29 cellular contexts compared by ENCODE assay signal in the genomic region with DNA sequence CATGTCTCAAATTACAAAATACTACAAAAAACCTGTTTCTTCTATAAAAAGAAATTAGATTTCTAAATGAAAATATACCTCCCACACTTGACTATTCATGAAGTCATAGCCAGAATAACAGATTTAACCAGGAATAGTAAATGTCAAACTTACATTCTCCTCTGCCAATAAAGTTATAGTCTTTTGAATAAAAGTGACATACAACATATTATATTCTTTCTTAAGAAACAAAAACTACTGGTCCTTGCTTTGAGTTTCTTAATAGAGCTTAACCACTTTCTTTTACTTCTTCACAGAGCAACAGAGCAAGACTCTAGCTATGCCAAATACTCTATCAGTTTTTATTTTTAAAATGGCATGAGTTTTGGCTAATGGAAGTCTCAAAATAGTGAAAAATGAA.
"Had no signal": no experiment of that assay in that cellular context is flagged by ENCODE, and none has a peak within 500 bp of the region (broad histone marks: within the 10 kb centered on the region; RNA-seq: fewer than 3 reads in every experiment).

No MANE protein-coding gene starts in this region.

- H3K36me3 ChIP-seq: colonic mucosa, esophagus squamous epithelium, gastrocnemius medialis, heart left ventricle had no signal

- H3K4me1 Mint-ChIP-seq: activated CD4-positive, alpha-beta T cell treated with anti-CD3 and anti-CD28 coated beads for 36 hours; activated CD4-positive, alpha-beta T cell treated with anti-CD3 and anti-CD28 coated beads, Interleukin-2, amount 10 ng/mL, durations not matched to agents 24 days and 14 days; activated CD8-positive, alpha-beta memory T cell treated with anti-CD3 and anti-CD28 coated beads, Interleukin-2, amount 10 ng/mL, durations not matched to agents 7 days and 5 days; activated naive CD4-positive, alpha-beta T cell treated with anti-CD3 and anti-CD28 coated beads, Interleukin-2, amount 10 ng/mL, durations not matched to agents 7 days and 5 days had no signal

- DNase-seq: activated CD4-positive, alpha-beta memory T cell treated with anti-CD3 and anti-CD28 coated beads for 36 hours; activated CD4-positive, alpha-beta T cell treated with anti-CD3 and anti-CD28 coated beads for 36 hours; activated CD4-positive, alpha-beta T cell treated with anti-CD3 and anti-CD28 coated beads, Interleukin-2, amount 10 ng/mL, durations not matched to agents 24 days and 14 days; activated CD4-positive, CD25-positive, alpha-beta regulatory T cell; activated CD4-positive, CD25-positive, alpha-beta regulatory T cell treated with anti-CD3 and anti-CD28 coated beads, Interleukin-2, amount 50 U/mL, for 72 hours; activated CD8-positive, alpha-beta memory T cell treated with anti-CD3 and anti-CD28 coated beads, Interleukin-2, amount 10 ng/mL, durations not matched to agents 7 days and 5 days; activated CD8-positive, alpha-beta memory T cell treated with anti-CD3 and anti-CD28 coated beads, Interleukin-2, amount 50 U/mL, for 4 hours; activated CD8-positive, alpha-beta T cell treated with anti-CD3 and anti-CD28 coated beads, Interleukin-2, amount 10 ng/mL, durations not matched to agents 7 days and 5 days; activated gamma-delta T cell; activated naive CD4-positive, alpha-beta T cell; activated naive CD4-positive, alpha-beta T cell treated with anti-CD3 and anti-CD28 coated beads, Interleukin-2, amount 10 ng/mL, durations not matched to agents 7 days and 5 days; activated naive CD8-positive, alpha-beta T cell treated with anti-CD3 and anti-CD28 coated beads, Interleukin-2, amount 10 ng/mL, durations not matched to agents 7 days and 5 days; activated T-cell treated with anti-CD3 and anti-CD28 coated beads, Interleukin-2, amount 50 U/mL, for 1 hour; activated T-cell treated with anti-CD3 and anti-CD28 coated beads, Interleukin-2, amount 50 U/mL, for 48 hours; body of pancreas; caudate nucleus; colonic mucosa; effector CD8-positive, alpha-beta T cell; esophagus squamous epithelium; foreskin fibroblast; gastrocnemius medialis; glutamatergic neuron; heart left ventricle; T-helper 2 cell had no signal

- FAIRE-seq: endometrium, endothelial cell of umbilical vein had no signal

- H3K9me3 Mint-ChIP-seq: activated CD4-positive, alpha-beta memory T cell treated with anti-CD3 and anti-CD28 coated beads for 36 hours; activated naive CD4-positive, alpha-beta T cell treated with anti-CD3 and anti-CD28 coated beads, Interleukin-2, amount 50 U/mL, for 72 hours had no signal

- H3K27me3 Mint-ChIP-seq: activated CD4-positive, alpha-beta memory T cell treated with anti-CD3 and anti-CD28 coated beads for 36 hours; activated CD4-positive, alpha-beta T cell treated with anti-CD3 and anti-CD28 coated beads for 36 hours; activated CD4-positive, alpha-beta T cell treated with anti-CD3 and anti-CD28 coated beads, Interleukin-2, amount 10 ng/mL, durations not matched to agents 24 days and 14 days; activated CD8-positive, alpha-beta memory T cell treated with anti-CD3 and anti-CD28 coated beads, Interleukin-2, amount 10 ng/mL, durations not matched to agents 7 days and 5 days; activated naive CD4-positive, alpha-beta T cell treated with anti-CD3 and anti-CD28 coated beads, Interleukin-2, amount 10 ng/mL, durations not matched to agents 7 days and 5 days; activated naive CD8-positive, alpha-beta T cell treated with anti-CD3 and anti-CD28 coated beads, Interleukin-2, amount 10 ng/mL, durations not matched to agents 7 days and 5 days had no signal

- ATAC-seq: activated CD4-positive, alpha-beta T cell treated with anti-CD3 and anti-CD28 coated beads for 36 hours; activated CD8-positive, alpha-beta memory T cell treated with anti-CD3 and anti-CD28 coated beads, Interleukin-2, amount 10 ng/mL, durations not matched to agents 7 days and 5 days; activated CD8-positive, alpha-beta T cell treated with anti-CD3 and anti-CD28 coated beads, Interleukin-2, amount 10 ng/mL, durations not matched to agents 7 days and 5 days; activated naive CD4-positive, alpha-beta T cell treated with anti-CD3 and anti-CD28 coated beads, Interleukin-2, amount 50 U/mL, for 72 hours; body of pancreas; gastrocnemius medialis; heart left ventricle had no signal

- H3K4me3 ChIP-seq: body of pancreas, colonic mucosa, esophagus squamous epithelium, gastrocnemius medialis, heart left ventricle had no signal

- H3K4me3 Mint-ChIP-seq: activated CD4-positive, alpha-beta memory T cell treated with anti-CD3 and anti-CD28 coated beads for 36 hours; activated CD4-positive, alpha-beta T cell treated with anti-CD3 and anti-CD28 coated beads for 36 hours; activated CD4-positive, alpha-beta T cell treated with anti-CD3 and anti-CD28 coated beads, Interleukin-2, amount 10 ng/mL, durations not matched to agents 24 days and 14 days; activated CD8-positive, alpha-beta memory T cell treated with anti-CD3 and anti-CD28 coated beads, Interleukin-2, amount 10 ng/mL, durations not matched to agents 7 days and 5 days; activated CD8-positive, alpha-beta T cell treated with anti-CD3 and anti-CD28 coated beads, Interleukin-2, amount 10 ng/mL, durations not matched to agents 7 days and 5 days; activated naive CD4-positive, alpha-beta T cell treated with anti-CD3 and anti-CD28 coated beads, Interleukin-2, amount 10 ng/mL, durations not matched to agents 7 days and 5 days; activated naive CD8-positive, alpha-beta T cell treated with anti-CD3 and anti-CD28 coated beads, Interleukin-2, amount 10 ng/mL, durations not matched to agents 7 days and 5 days; activated T-helper 1 cell treated with anti-CD3 and anti-CD28 coated beads, Interleukin-12 subunit alpha, Interleukin-12 subunit beta, Interleukin-2, Interleukin-4 antibody, amounts not matched to agents 30 ng/mL and 10 ng/mL and 1 ng/mL, durations not matched to agents 14 hours and 24 hours and 36 hours had no signal

- H3K27me3 ChIP-seq: body of pancreas, colonic mucosa, esophagus squamous epithelium, gastrocnemius medialis, heart left ventricle had no signal

- H3K9me3 ChIP-seq: body of pancreas, colonic mucosa, esophagus squamous epithelium, gastrocnemius medialis had no signal

- H3K27ac ChIP-seq: body of pancreas, colonic mucosa, epithelial cell of prostate, esophagus squamous epithelium, gastrocnemius medialis, heart left ventricle had no signal

- H3K4me1 ChIP-seq: body of pancreas, colonic mucosa, gastrocnemius medialis, heart left ventricle had no signal

- H3K27ac Mint-ChIP-seq: activated CD4-positive, alpha-beta memory T cell treated with anti-CD3 and anti-CD28 coated beads for 36 hours; activated CD4-positive, alpha-beta T cell treated with anti-CD3 and anti-CD28 coated beads for 36 hours; activated CD4-positive, alpha-beta T cell treated with anti-CD3 and anti-CD28 coated beads, Interleukin-2, amount 10 ng/mL, durations not matched to agents 24 days and 14 days; activated CD8-positive, alpha-beta memory T cell treated with anti-CD3 and anti-CD28 coated beads, Interleukin-2, amount 10 ng/mL, durations not matched to agents 7 days and 5 days; activated CD8-positive, alpha-beta T cell treated with anti-CD3 and anti-CD28 coated beads, Interleukin-2, amount 10 ng/mL, durations not matched to agents 7 days and 5 days; activated naive CD4-positive, alpha-beta T cell treated with anti-CD3 and anti-CD28 coated beads, Interleukin-2, amount 10 ng/mL, durations not matched to agents 7 days and 5 days; activated naive CD4-positive, alpha-beta T cell treated with anti-CD3 and anti-CD28 coated beads, Interleukin-2, amount 50 U/mL, for 72 hours; activated naive CD8-positive, alpha-beta T cell treated with anti-CD3 and anti-CD28 coated beads, Interleukin-2, amount 10 ng/mL, durations not matched to agents 7 days and 5 days; activated T-helper 1 cell treated with anti-CD3 and anti-CD28 coated beads, Interleukin-12 subunit alpha, Interleukin-12 subunit beta, Interleukin-2, Interleukin-4 antibody, amounts not matched to agents 30 ng/mL and 10 ng/mL and 1 ng/mL, durations not matched to agents 14 hours and 24 hours and 36 hours had no signal
